7 cellular contexts compared by ENCODE assay signal in the genomic region with DNA sequence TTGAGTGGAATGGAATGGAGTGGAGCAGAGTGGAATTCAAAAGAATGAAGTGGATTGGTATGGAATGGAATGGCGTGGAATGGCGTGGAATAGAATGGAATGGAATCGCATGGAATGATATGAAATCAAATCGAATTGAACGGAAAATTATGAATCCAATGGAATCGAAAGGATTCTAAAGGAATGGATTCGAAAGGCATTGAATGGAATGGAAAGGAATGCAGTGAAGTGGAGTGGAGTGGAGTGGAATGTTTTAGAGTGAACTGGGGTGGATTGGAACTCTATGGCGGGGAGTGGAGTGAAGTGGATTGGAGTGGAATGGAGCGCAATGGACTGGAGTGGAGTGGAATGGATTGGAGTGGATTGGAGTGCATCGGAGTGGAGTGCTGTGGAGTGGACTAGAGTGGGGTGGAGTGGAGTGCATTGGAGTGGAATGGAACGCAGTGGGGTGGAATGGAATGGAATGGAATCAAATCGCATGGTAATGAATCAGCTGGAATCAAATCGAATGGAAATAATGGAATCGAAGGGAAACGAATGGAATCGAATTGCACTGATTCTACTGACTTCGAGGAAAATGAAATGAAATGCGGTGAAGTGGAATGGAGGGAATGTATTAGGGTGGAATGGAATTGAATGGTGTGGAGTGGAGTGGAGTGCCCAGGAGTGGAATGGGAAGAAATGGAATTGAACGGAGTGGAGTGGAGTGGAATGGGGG.
DNase-seq lines count a peak whose midpoint lies in the region; ATAC-seq, FAIRE-seq and TF ChIP-seq lines count a peak whose summit lies in the region.
"Not testable (repeated sequence)": the region's sequence is repeated elsewhere in the genome, so short reads cannot be mapped to it uniquely, and the experiment has no call there.

No MANE protein-coding gene starts in this region.

- peaks cover 16% of the 10 kb centered on the region for H3K27me3 Mint-ChIP-seq in endothelial cell (ENCODE audit: unreplicated experiment)

- DNase-seq in activated CD4-positive, CD25-positive, alpha-beta regulatory T cell treated with anti-CD3 and anti-CD28 coated beads, Interleukin-2, amount 50 U/mL, for 16 hours (ENCODE audit: low read depth, low spot score): peak; percentile 21
- DNase-seq in activated naive CD4-positive, alpha-beta T cell treated with Interleukin-2 at 50 U/mL for 16 hours: peak; percentile 13
- peak; percentile 39 for DNase-seq in endothelial cell (ENCODE audit: low spot score)
- DNase-seq in HepG2 (ENCODE audit: low spot score): peak; percentile 27
- DNase-seq in stimulated activated CD4-positive, alpha-beta T cell treated with anti-CD3 and anti-CD28 coated beads, Interleukin-2, amount 100 ng/mL, for 4 hours (ENCODE audit: low read depth): peak; percentile 5

- TF ChIP-seq RAD21 in HepG2 (CRISPR knock-in tag; IDR thresholded peaks at IDR 0.05): not testable (repeated sequence)

- not testable (repeated sequence) for FAIRE-seq in HepG2 (lab: Jason Lieb, UNC)

- not testable (repeated sequence) for BruUV-seq in HepG2 (replicated peaks; lab: Mats Ljungman, UMichigan)

- H3K79me2 ChIP-seq in HepG2 (ENCODE audit: insufficient read depth, low read length): not testable (repeated sequence)

- TF ChIP-seq POLR2A in HepG2 (IDR thresholded peaks at IDR 0.05; ENCODE audit: insufficient read depth in 1 of 2, low read depth in 2 of 2, low read length in 2 of 2): not testable (repeated sequence)

- H3K27ac Mint-ChIP-seq in endothelial cell (ENCODE audit: unreplicated experiment): peak overlapping the region; percentile 0

- not testable (repeated sequence) for H3K36me3 ChIP-seq in HepG2 (replicated peaks in 1 of 2; ENCODE audit: control insufficient read depth in 1 of 2, insufficient read depth in 2 of 2, low read length in 2 of 2)

- in situ Hi-C loops in HepG2 (cut with HindIII; ENCODE audit: extremely low pct_ligation_motif_present, low pct_unique_long_range_greater_than_20kb): not testable (repeated sequence)

- peak overlapping the region; percentile 14 for H3K4me3 Mint-ChIP-seq in endothelial cell (ENCODE audit: unreplicated experiment)

- not testable (repeated sequence) for H2AFZ ChIP-seq in HepG2 (ENCODE audit: low read length)

- H3K4me3 ChIP-seq in HepG2 (replicated peaks in 1 of 3; ENCODE audit: insufficient read depth in 1 of 3, low read depth in 2 of 3, low read length in 3 of 3): not testable (repeated sequence)

- ATAC-seq in GM18498 (IDR thresholded peaks at IDR 0.05; ENCODE audit: unreplicated experiment) (peak; percentile 50), HG03045 (IDR thresholded peaks at IDR 0.05; ENCODE audit: unreplicated experiment) (peak; percentile 50)
- not testable (repeated sequence) for ATAC-seq in HepG2

- H3K9me3 ChIP-seq in HepG2 (ENCODE audit: low read length): peaks cover 42% of the 10 kb centered on the region

- not testable (repeated sequence) for H3K4me1 ChIP-seq in HepG2 (ENCODE audit: insufficient read depth, low read length)

- H3K9ac ChIP-seq in HepG2 (ENCODE audit: insufficient read depth, low read depth, low read length): not testable (repeated sequence)

- TF ChIP-seq EP300 in HepG2 (IDR thresholded peaks at IDR 0.05; ENCODE audit: low read depth in 2 of 2, low read length in 2 of 2); HepG2 (CRISPR knock-in tag; IDR thresholded peaks at IDR 0.05; ENCODE audit: borderline replicate concordance): not testable (repeated sequence)

- peaks cover 29% of the 10 kb centered on the region for H3K9me3 Mint-ChIP-seq in endothelial cell (ENCODE audit: unreplicated experiment)

- CTCF ChIA-PET in HepG2 (lab: Yijun Ruan, JAX; ENCODE audit: low intra/inter-chr PET ratio, low total read pairs): not testable (repeated sequence)

- not testable (repeated sequence) for H3K4me1 Mint-ChIP-seq in endothelial cell (ENCODE audit: unreplicated experiment)

- not testable (repeated sequence) for H4K20me1 ChIP-seq in HepG2 (ENCODE audit: insufficient read depth, low read length)

- not testable (repeated sequence) for TF ChIP-seq CTCF in endothelial cell (IDR thresholded peaks at IDR 0.05; ENCODE audit: unreplicated experiment); HepG2 (CRISPR knock-in tag; IDR thresholded peaks at IDR 0.05)

- not testable (repeated sequence) for H3K27me3 ChIP-seq in HepG2 (ENCODE audit: control insufficient read depth in 1 of 2, insufficient read depth in 2 of 2, low read length in 2 of 2)

- 22% methylated on average over 19 of the region's 19 CpGs for WGBS in HepG2 (ENCODE audit: low lambda C conversion rate)

- intact Hi-C loops in HepG2 (cut with micrococcal nuclease; ENCODE audit: unreplicated experiment): not testable (repeated sequence)

- H3K4me2 ChIP-seq in HepG2 (ENCODE audit: low read depth, low read length): not testable (repeated sequence)

- POLR2A ChIA-PET in HepG2 (lab: Yijun Ruan, JAX): not testable (repeated sequence)

- peaks cover 25% of the 10 kb centered on the region for H3K36me3 Mint-ChIP-seq in endothelial cell (ENCODE audit: low read depth, unreplicated experiment)

- H3K27ac ChIP-seq in HepG2 (ENCODE audit: extremely low read length, insufficient read depth, low read length): not testable (repeated sequence)

TF ChIP-seq in HepG2, 621 proteins besides CTCF, POLR2A, EP300 and RAD21 (continues in another document):
- TF ChIP-seq NONO (IDR thresholded peaks at IDR 0.05) (peak; percentile 100), FOXA1 (IDR thresholded peaks at IDR 0.05) (peak; percentile 83), NBN (conservative IDR thresholded peaks at IDR 0.05) (peak; percentile 100), FOXK2 (IDR thresholded peaks at IDR 0.05) (peak; percentile 84), RAD51 (IDR thresholded peaks at IDR 0.05; ENCODE audit: borderline replicate concordance) (peak; percentile 64), LCORL (IDR thresholded peaks at IDR 0.05) (peak; percentile 89), NFRKB (IDR thresholded peaks at IDR 0.05) (peak; percentile 84), PLRG1 (conservative IDR thresholded peaks at IDR 0.05) (peak; percentile 100), SOX6 (IDR thresholded peaks at IDR 0.05) (peak; percentile 99), IKZF1 (IDR thresholded peaks at IDR 0.05) (peak; percentile 100), ATM (IDR thresholded peaks at IDR 0.05; ENCODE audit: borderline replicate concordance) (peak; percentile 91), SP1 (IDR thresholded peaks at IDR 0.05) (peak; percentile 88), ZNF282 (IDR thresholded peaks at IDR 0.05; ENCODE audit: partially characterized antibody) (peak; percentile 99), CREB1 (IDR thresholded peaks at IDR 0.05) (peak; percentile 36; the same call in 1 of the 2 replicates), PHB2 (IDR thresholded peaks at IDR 0.05; ENCODE audit: partially characterized antibody) (peak; percentile 100)
- TF ChIP-seq NONO (CRISPR knock-in tag; conservative IDR thresholded peaks at IDR 0.05); FOXA1 (CRISPR knock-in tag; IDR thresholded peaks at IDR 0.05); LCORL (CRISPR knock-in tag; IDR thresholded peaks at IDR 0.05); SOX6 (CRISPR knock-in tag; IDR thresholded peaks at IDR 0.05); SP1 (CRISPR knock-in tag; IDR thresholded peaks at IDR 0.05); CREB1 (CRISPR knock-in tag; IDR thresholded peaks at IDR 0.05): not testable (repeated sequence)
- TF ChIP-seq, protein P1, sequence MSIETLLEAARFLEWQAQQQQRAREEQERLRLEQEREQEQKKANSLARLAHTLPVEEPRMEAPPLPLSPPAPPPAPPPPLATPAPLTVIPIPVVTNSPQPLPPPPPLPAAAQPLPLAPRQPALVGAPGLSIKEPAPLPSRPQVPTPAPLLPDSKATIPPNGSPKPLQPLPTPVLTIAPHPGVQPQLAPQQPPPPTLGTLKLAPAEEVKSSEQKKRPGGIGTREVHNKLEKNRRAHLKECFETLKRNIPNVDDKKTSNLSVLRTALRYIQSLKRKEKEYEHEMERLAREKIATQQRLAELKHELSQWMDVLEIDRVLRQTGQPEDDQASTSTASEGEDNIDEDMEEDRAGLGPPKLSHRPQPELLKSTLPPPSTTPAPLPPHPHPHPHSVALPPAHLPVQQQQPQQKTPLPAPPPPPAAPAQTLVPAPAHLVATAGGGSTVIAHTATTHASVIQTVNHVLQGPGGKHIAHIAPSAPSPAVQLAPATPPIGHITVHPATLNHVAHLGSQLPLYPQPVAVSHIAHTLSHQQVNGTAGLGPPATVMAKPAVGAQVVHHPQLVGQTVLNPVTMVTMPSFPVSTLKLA (IDR thresholded peaks at IDR 0.05): 0 out of 2 replicates have a peak, but pooled peaks have one; percentile 4
- TF ChIP-seq, protein P2, sequence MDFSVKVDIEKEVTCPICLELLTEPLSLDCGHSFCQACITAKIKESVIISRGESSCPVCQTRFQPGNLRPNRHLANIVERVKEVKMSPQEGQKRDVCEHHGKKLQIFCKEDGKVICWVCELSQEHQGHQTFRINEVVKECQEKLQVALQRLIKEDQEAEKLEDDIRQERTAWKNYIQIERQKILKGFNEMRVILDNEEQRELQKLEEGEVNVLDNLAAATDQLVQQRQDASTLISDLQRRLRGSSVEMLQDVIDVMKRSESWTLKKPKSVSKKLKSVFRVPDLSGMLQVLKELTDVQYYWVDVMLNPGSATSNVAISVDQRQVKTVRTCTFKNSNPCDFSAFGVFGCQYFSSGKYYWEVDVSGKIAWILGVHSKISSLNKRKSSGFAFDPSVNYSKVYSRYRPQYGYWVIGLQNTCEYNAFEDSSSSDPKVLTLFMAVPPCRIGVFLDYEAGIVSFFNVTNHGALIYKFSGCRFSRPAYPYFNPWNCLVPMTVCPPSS (IDR thresholded peaks at IDR 0.05): peak; percentile 100
